ENCODE assay signal across 25 cellular contexts in genomic region chr11:6631356-6631890, GRCh38.
"Had no signal": no experiment of that assay in that cellular context is flagged by ENCODE, and none has a peak within 500 bp of the region (broad histone marks: within the 10 kb centered on the region; RNA-seq: fewer than 3 reads in every experiment).

No MANE protein-coding gene starts in this region.

- H3K9me3 Mint-ChIP-seq: activated T-helper 17 cell treated with anti-CD3 and anti-CD28 coated beads, Interleukin-2, amount 50 U/mL, for 72 hours; immature natural killer cell; natural killer cell; stimulated activated naive CD8-positive, alpha-beta T cell treated with anti-CD3 and anti-CD28 coated beads, Interleukin-15, amount 100 ng/mL, for 72 hours had no signal

- ATAC-seq: activated CD8-positive, alpha-beta T cell treated with anti-CD3 and anti-CD28 coated beads, Interleukin-2, amount 10 ng/mL, durations not matched to agents 7 days and 5 days; activated T-helper 17 cell treated with anti-CD3 and anti-CD28 coated beads, Interleukin-2, amount 50 U/mL, for 72 hours; esophagus mucosa; natural killer cell; right cardiac atrium had no signal

- H3K79me2 ChIP-seq: parathyroid adenoma had no signal

- H3K27me3 ChIP-seq: brain microvascular endothelial cell, neutrophil, tibial artery, vagina had no signal

- H3K4me3 ChIP-seq: left ventricle myocardium inferior, tibial artery, vagina had no signal

- H3K27ac ChIP-seq: brain microvascular endothelial cell, left ventricle myocardium inferior, neutrophil, parathyroid adenoma, tibial artery, vagina had no signal

- H3K4me3 Mint-ChIP-seq: activated CD8-positive, alpha-beta T cell treated with anti-CD3 and anti-CD28 coated beads, Interleukin-2, amount 10 ng/mL, durations not matched to agents 7 days and 5 days; activated T-helper 17 cell treated with anti-CD3 and anti-CD28 coated beads, Interleukin-2, amount 50 U/mL, for 72 hours; immature natural killer cell; natural killer cell; stimulated activated naive CD8-positive, alpha-beta T cell treated with anti-CD3 and anti-CD28 coated beads, Interleukin-15, amount 100 ng/mL, for 72 hours had no signal

- H3K9ac ChIP-seq: parathyroid adenoma had no signal

- DNase-seq: activated CD4-positive, alpha-beta T cell treated with anti-CD3 and anti-CD28 coated beads, Interleukin-2, amount 50 U/mL, for 1 hour; activated CD4-positive, CD25-positive, alpha-beta regulatory T cell treated with anti-CD3 and anti-CD28 coated beads, Interleukin-2, amount 50 U/mL, for 72 hours; activated CD8-positive, alpha-beta T cell treated with anti-CD3 and anti-CD28 coated beads, Interleukin-2, amount 10 ng/mL, durations not matched to agents 7 days and 5 days; activated naive CD4-positive, alpha-beta T cell treated with Interleukin-2 at 50 U/mL for 16 hours; aorta; brain microvascular endothelial cell; central memory CD4-positive, alpha-beta T cell; effector memory CD4-positive, alpha-beta T cell; foreskin melanocyte; immature natural killer cell; kidney glomerular epithelial cell; left ventricle myocardium inferior; midbrain; natural killer cell; stimulated activated CD4-positive, alpha-beta T cell treated with anti-CD3 and anti-CD28 coated beads, Interleukin-1b, Interleukin-23, amount 100 ng/mL, for 48 hours; stimulated activated naive CD8-positive, alpha-beta T cell treated with anti-CD3 and anti-CD28 coated beads, Interleukin-15, amount 100 ng/mL, for 72 hours; SW 1271; T-helper 2 cell had no signal

- H3K4me1 ChIP-seq: parathyroid adenoma had no signal

- H3K27me3 Mint-ChIP-seq: activated T-helper 17 cell treated with anti-CD3 and anti-CD28 coated beads, Interleukin-2, amount 50 U/mL, for 72 hours; stimulated activated naive CD8-positive, alpha-beta T cell treated with anti-CD3 and anti-CD28 coated beads, Interleukin-15, amount 100 ng/mL, for 72 hours had no signal

- H3K36me3 ChIP-seq: brain microvascular endothelial cell, neutrophil had no signal

- H3K36me3 Mint-ChIP-seq: immature natural killer cell, natural killer cell had no signal

- H3K27ac Mint-ChIP-seq: activated CD8-positive, alpha-beta T cell treated with anti-CD3 and anti-CD28 coated beads, Interleukin-2, amount 10 ng/mL, durations not matched to agents 7 days and 5 days; activated T-helper 17 cell treated with anti-CD3 and anti-CD28 coated beads, Interleukin-2, amount 50 U/mL, for 72 hours; natural killer cell had no signal

- H3K9me3 ChIP-seq: left ventricle myocardium inferior, neutrophil, tibial artery, vagina had no signal
